8 cellular contexts compared by ENCODE assay signal in the genomic region with DNA sequence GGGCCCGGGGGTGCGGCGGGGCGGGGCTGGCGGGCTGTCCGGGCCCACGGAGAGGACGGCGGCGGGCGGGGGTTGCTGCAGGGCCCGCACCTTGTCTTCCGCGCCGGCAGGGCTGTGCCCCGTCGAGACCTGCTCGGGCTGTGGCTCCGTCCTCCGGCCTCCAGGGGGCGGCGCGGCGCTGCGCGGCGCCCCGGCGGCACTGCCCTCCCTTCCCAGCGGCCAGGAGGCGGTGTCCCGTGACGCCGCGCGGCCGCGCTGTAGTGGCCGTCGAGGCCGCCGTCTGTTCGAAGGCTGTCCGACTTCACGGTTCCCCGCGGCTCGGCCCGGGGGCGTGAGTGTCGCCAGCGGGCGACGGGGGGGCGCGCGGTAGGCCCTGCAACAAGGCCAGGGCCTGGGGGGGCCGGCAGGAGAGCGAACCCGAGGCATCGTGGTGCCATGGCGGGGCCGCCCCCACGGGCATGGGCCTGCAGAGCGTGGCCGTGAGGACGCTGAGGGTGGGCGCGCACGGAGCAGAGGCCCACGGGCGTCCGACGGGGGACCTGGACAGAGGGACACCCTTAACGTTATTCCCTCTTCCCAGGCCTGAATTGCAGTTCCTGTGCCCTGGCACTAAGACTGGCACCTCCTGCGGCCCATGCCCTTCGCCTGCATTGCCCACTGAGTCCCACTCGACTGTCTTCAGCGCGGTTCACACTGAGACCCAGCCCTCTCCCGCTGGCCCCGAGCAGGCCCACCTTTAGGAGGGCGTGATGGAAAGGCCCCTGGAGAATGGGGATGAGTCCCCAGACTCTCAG. TPM values are rescaled to one million over a fixed set of nuclear protein-coding genes. Genes with fewer than 3 reads are reported as not detected.
DNase-seq lines count a peak whose midpoint lies in the region; ATAC-seq, FAIRE-seq and TF ChIP-seq lines count a peak whose summit lies in the region.

A gene with protein sequence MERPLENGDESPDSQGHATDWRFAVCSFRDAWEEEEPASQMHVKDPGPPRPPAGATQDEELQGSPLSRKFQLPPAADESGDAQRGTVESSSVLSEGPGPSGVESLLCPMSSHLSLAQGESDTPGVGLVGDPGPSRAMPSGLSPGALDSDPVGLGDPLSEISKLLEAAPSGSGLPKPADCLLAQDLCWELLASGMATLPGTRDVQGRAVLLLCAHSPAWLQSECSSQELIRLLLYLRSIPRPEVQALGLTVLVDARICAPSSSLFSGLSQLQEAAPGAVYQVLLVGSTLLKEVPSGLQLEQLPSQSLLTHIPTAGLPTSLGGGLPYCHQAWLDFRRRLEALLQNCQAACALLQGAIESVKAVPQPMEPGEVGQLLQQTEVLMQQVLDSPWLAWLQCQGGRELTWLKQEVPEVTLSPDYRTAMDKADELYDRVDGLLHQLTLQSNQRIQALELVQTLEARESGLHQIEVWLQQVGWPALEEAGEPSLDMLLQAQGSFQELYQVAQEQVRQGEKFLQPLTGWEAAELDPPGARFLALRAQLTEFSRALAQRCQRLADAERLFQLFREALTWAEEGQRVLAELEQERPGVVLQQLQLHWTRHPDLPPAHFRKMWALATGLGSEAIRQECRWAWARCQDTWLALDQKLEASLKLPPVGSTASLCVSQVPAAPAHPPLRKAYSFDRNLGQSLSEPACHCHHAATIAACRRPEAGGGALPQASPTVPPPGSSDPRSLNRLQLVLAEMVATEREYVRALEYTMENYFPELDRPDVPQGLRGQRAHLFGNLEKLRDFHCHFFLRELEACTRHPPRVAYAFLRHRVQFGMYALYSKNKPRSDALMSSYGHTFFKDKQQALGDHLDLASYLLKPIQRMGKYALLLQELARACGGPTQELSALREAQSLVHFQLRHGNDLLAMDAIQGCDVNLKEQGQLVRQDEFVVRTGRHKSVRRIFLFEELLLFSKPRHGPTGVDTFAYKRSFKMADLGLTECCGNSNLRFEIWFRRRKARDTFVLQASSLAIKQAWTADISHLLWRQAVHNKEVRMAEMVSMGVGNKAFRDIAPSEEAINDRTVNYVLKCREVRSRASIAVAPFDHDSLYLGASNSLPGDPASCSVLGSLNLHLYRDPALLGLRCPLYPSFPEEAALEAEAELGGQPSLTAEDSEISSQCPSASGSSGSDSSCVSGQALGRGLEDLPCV (plus strand): TSS at position 237 of the 794 bp plus-strand sequence. CDS start 513 bp downstream, at position 750.

- peak within 1 kb of the TSS; percentile 29 for H4K91ac ChIP-seq in trophoblast cell (ENCODE audit: low read depth, low read length)

- H2AK5ac ChIP-seq in trophoblast cell (ENCODE audit: low read length) = peak within 1 kb of the TSS; percentile 75

- H3K4me1 ChIP-seq in SJSA1 (replicated peaks) (peaks cover 39% of the 10 kb centered on the region), trophoblast cell (ENCODE audit: control insufficient read depth in 1 of 2, insufficient read depth in 2 of 2, low read length in 2 of 2) (peaks cover 9 to 16% of the 10 kb centered on the region in 2 experiments), tibial nerve (peaks cover 0 to 33% (median 20%) of the 10 kb centered on the region in 4 donors)

- H4K12ac ChIP-seq in trophoblast cell (ENCODE audit: low read depth, low read length) = peak within 1 kb of the TSS; percentile 69

- H3K79me2 ChIP-seq in trophoblast cell (ENCODE audit: control insufficient read depth, insufficient read depth, low read length, poor library complexity) = no peaks in the 10 kb centered on the region

- peak within 1 kb of the TSS; percentile 79 for H3K27ac ChIP-seq in SJSA1
- no peak within 1 kb of the TSS for H3K27ac ChIP-seq in trophoblast cell (ENCODE audit: low read depth, low read length)
- peak within 1 kb of the TSS; percentile 74 to 93 (median 83) for H3K27ac ChIP-seq in tibial nerve

- no peak within 1 kb of the TSS for H3K9ac ChIP-seq in trophoblast cell (ENCODE audit: low read length)

- TF ChIP-seq CTCF in D721Med (IDR thresholded peaks at IDR 0.05; ENCODE audit: insufficient read depth, missing control alignments) (peak; percentile 58), tibial nerve (IDR thresholded peaks at IDR 0.05) (peak; percentile 86 to 95 (median 90))

- FAIRE-seq in D721Med (lab: Jason Lieb, UNC) = no peak

- in situ Hi-C loops in KBM-7 (cut with MboI; ENCODE audit: low pct_unique_long_range_greater_than_20kb, low sequenced_read_pairs) = no loop called here

- H3K36me3 ChIP-seq in SJSA1 = peaks cover 19% of the 10 kb centered on the region
- no peaks in the 10 kb centered on the region for H3K36me3 ChIP-seq in trophoblast cell (ENCODE audit: control insufficient read depth in 1 of 2, insufficient read depth in 2 of 2, low read length in 2 of 2)
- peaks cover 0 to 34% (median 0%) of the 10 kb centered on the region in 3 donors for H3K36me3 ChIP-seq in tibial nerve

- H3K4ac ChIP-seq in trophoblast cell (ENCODE audit: low read depth, low read length) = no peak within 1 kb of the TSS

- H4K8ac ChIP-seq in trophoblast cell (ENCODE audit: low read depth, low read length) = peak within 1 kb of the TSS; percentile 78

- TF ChIP-seq EP300 in tibial nerve (IDR thresholded peaks at IDR 0.05) = no peak

- H3K14ac ChIP-seq in trophoblast cell (ENCODE audit: low read length) = no peak within 1 kb of the TSS

- H3K9me3 ChIP-seq in SJSA1 (replicated peaks) = peaks cover 3% of the 10 kb centered on the region; the same call in 1 of the 2 replicates
- peaks cover 1% of the 10 kb centered on the region for H3K9me3 ChIP-seq in trophoblast cell (ENCODE audit: insufficient read depth, low read depth, low read length)
- H3K9me3 ChIP-seq in tibial nerve = no peaks in the 10 kb centered on the region

- H3K18ac ChIP-seq in trophoblast cell (ENCODE audit: low read length) = no peak within 1 kb of the TSS

- H3K79me1 ChIP-seq in trophoblast cell (ENCODE audit: low read length) = peaks cover 6% of the 10 kb centered on the region

- TF ChIP-seq POLR2A in tibial nerve (IDR thresholded peaks at IDR 0.05) = no peak

- H3K27me3 ChIP-seq in SJSA1 (replicated peaks) (no peaks in the 10 kb centered on the region), trophoblast cell (ENCODE audit: insufficient read depth, low read length) (peaks cover 4% of the 10 kb centered on the region), tibial nerve (no peaks in the 10 kb centered on the region)

- H3K4me3 ChIP-seq in SJSA1 (peak within 1 kb of the TSS; percentile 52), trophoblast cell (ENCODE audit: low read depth, low read length) (peak within 1 kb of the TSS; percentile 64), tibial nerve (peak within 1 kb of the TSS; percentile 51 to 77 (median 66))

- H2BK5ac ChIP-seq in trophoblast cell (ENCODE audit: low read depth, low read length, poor library complexity) = no peak within 1 kb of the TSS

- H3K23ac ChIP-seq in trophoblast cell (ENCODE audit: low read length) = no peak within 1 kb of the TSS

- H2BK12ac ChIP-seq in trophoblast cell (ENCODE audit: low read length) = no peak within 1 kb of the TSS

- H2BK120ac ChIP-seq in trophoblast cell (ENCODE audit: insufficient read depth, low read length, poor library complexity) = no peak within 1 kb of the TSS

- H2AFZ ChIP-seq in trophoblast cell (ENCODE audit: insufficient read depth, low read length, poor library complexity) = peak within 1 kb of the TSS; percentile 68

- ATAC-seq in GM21423 (IDR thresholded peaks at IDR 0.05; ENCODE audit: unreplicated experiment) = peak; percentile 79

- peak within 1 kb of the TSS; percentile 55 for H3K4me2 ChIP-seq in trophoblast cell (ENCODE audit: low read length)

- DNase-seq in D721Med (ENCODE audit: insufficient read length, low spot score) = peak; percentile 87
- peak; percentile 83 for DNase-seq in KBM-7
- peak; percentile 63 to 81 for DNase-seq in SJSA1 (ENCODE audit: low read depth in 1 of 2, low spot score in 2 of 2)
- peak; percentile 50 to 76 (median 66) for DNase-seq in activated naive CD4-positive, alpha-beta T cell (lab: John Stamatoyannopoulos, UW)
- DNase-seq in glomerular endothelial cell (ENCODE audit: extremely low read depth, low read depth, low spot score) = no peak
- peak; percentile 43 to 81 for DNase-seq in trophoblast cell
- peak; percentile 37 to 57 for DNase-seq in tibial nerve (ENCODE audit: low spot score in 2 of 2)

- WGBS in trophoblast cell (ENCODE audit: extremely low coverage, insufficient coverage, insufficient read length) = no CpG with 5 or more reads among the region's 83 CpGs
- WGBS in tibial nerve, 2 donors = 33 to 42% methylated on average over 54 to 66 of the region's 83 CpGs

RNA-seq across cellular contexts. Expression of the gene that starts here (rescaled TPM):
- total RNA-seq in SJSA1 (2014; rRNA removed; shearing (Covaris generic)) = 5.0 and 15.1 TPM in 2 replicates
- total RNA-seq in glomerular endothelial cell (15.4 and 22.4 TPM in 2 replicates), tibial nerve (10 to 100 TPM; 25.6 to 42.4 (median 34.6) TPM)
- polyA plus RNA-seq in trophoblast cell (2013) = 0.35 and 0.60 TPM in 2 replicates
